1 cellular context compared by ENCODE assay signal in the genomic region with DNA sequence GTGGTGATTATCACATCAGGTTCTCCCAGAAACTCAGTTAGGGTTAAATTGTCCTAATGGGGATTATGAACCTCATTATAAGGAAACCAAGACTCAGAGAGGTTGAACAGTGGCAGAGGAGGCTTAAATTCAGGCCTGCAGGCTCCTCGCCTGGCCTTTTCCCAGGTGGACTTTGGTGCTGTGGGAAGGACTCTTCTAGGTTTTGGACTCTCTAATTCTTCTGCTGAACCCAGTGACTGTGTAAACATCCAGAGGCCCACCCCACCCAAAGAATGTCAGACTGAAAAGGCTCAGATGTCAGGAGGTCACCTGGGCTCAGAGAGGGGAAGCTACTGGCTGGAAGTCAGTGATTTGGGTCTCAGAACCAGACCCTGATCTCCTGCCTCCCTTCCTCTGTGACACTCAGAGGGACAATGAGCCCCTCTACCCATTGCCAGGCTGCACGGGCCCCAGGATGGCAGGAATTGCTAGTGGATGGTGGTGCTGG.
TF ChIP-seq lines count a peak whose summit lies in the region.

No MANE protein-coding gene starts in this region.

TF ChIP-seq in HepG2, 621 proteins besides CTCF, POLR2A, EP300 and RAD21 (continued from another document and continues in another):
- TF ChIP-seq ZMYM3 (CRISPR knock-in tag; IDR thresholded peaks at IDR 0.05) (no peak; the same call in none of the 2 replicates), GATAD2A (CRISPR knock-in tag; IDR thresholded peaks at IDR 0.05) (peak; percentile 84), AHR (CRISPR knock-in tag; IDR thresholded peaks at IDR 0.05) (no peak), ZBTB43 (CRISPR knock-in tag; conservative IDR thresholded peaks at IDR 0.05) (no peak; the same call in 1 of the 2 replicates), SRY (CRISPR knock-in tag; IDR thresholded peaks at IDR 0.05) (no peak; the same call in 1 of the 2 replicates), DRAP1 (CRISPR knock-in tag; IDR thresholded peaks at IDR 0.05) (peak; percentile 66), ZBTB38 (CRISPR knock-in tag; IDR thresholded peaks at IDR 0.05) (no peak), ZNF430 (CRISPR knock-in tag; IDR thresholded peaks at IDR 0.05) (no peak), PCBP2 (optimal IDR thresholded peaks at IDR 0.05; ENCODE audit: low read depth, low read length, poor library complexity, severe bottlenecking) (no peak), ZNF780A (CRISPR knock-in tag; IDR thresholded peaks at IDR 0.05) (no peak), ZNF432 (CRISPR knock-in tag; IDR thresholded peaks at IDR 0.05; ENCODE audit: borderline replicate concordance) (no peak), ARNT (IDR thresholded peaks at IDR 0.05) (no peak), ZNF335 (CRISPR knock-in tag; IDR thresholded peaks at IDR 0.05) (no peak), KAT8 (CRISPR knock-in tag; IDR thresholded peaks at IDR 0.05) (peak; percentile 61; the same call in 1 of the 2 replicates), PITX1 (CRISPR knock-in tag; IDR thresholded peaks at IDR 0.05) (peak; percentile 86), CREM (IDR thresholded peaks at IDR 0.05) (peak; percentile 66; the same call in 1 of the 2 replicates), CREM (CRISPR knock-in tag; IDR thresholded peaks at IDR 0.05) (no peak), ZFP1 (CRISPR knock-in tag; IDR thresholded peaks at IDR 0.05) (no peak), ARNTL (CRISPR knock-in tag; IDR thresholded peaks at IDR 0.05) (no peak), SP1 (IDR thresholded peaks at IDR 0.05) (no peak), SP1 (CRISPR knock-in tag; IDR thresholded peaks at IDR 0.05) (no peak), XRCC5 (optimal IDR thresholded peaks at IDR 0.05; ENCODE audit: low read length) (peak; percentile 31), IKZF5 (CRISPR knock-in tag; IDR thresholded peaks at IDR 0.05) (peak; percentile 52; the same call in 1 of the 2 replicates), CEBPB (IDR thresholded peaks at IDR 0.05; ENCODE audit: borderline replicate concordance, low read depth, low read length) (no peak), ETV5 (CRISPR knock-in tag; IDR thresholded peaks at IDR 0.05; ENCODE audit: borderline replicate concordance) (no peak; the same call in 1 of the 2 replicates), ZNF326 (CRISPR knock-in tag; IDR thresholded peaks at IDR 0.05; ENCODE audit: borderline replicate concordance) (no peak), FOXA1 (IDR thresholded peaks at IDR 0.05) (no peak), FOXA1 (CRISPR knock-in tag; IDR thresholded peaks at IDR 0.05) (peak; percentile 93), THAP9 (CRISPR knock-in tag; IDR thresholded peaks at IDR 0.05; ENCODE audit: borderline replicate concordance) (no peak), NFATC3 (CRISPR knock-in tag; IDR thresholded peaks at IDR 0.05) (no peak), MTA1 (CRISPR knock-in tag; IDR thresholded peaks at IDR 0.05; ENCODE audit: borderline replicate concordance) (no peak), TBL1XR1 (IDR thresholded peaks at IDR 0.05; ENCODE audit: borderline replicate concordance, low read length, partially characterized antibody) (no peak), ZNF672 (CRISPR knock-in tag; IDR thresholded peaks at IDR 0.05) (no peak), HNF1A (IDR thresholded peaks at IDR 0.05; ENCODE audit: low read depth) (no peak), HNF1A (CRISPR knock-in tag; IDR thresholded peaks at IDR 0.05; ENCODE audit: borderline replicate concordance) (no peak; the same call in 1 of the 2 replicates), SP2 (CRISPR knock-in tag; IDR thresholded peaks at IDR 0.05) (no peak), ZNF275 (CRISPR knock-in tag; IDR thresholded peaks at IDR 0.05; ENCODE audit: borderline replicate concordance) (no peak), ZSCAN30 (CRISPR knock-in tag; IDR thresholded peaks at IDR 0.05) (no peak), NFKBIZ (CRISPR knock-in tag; IDR thresholded peaks at IDR 0.05) (peak; percentile 31; the same call in 1 of the 2 replicates), ZNF775 (CRISPR knock-in tag; IDR thresholded peaks at IDR 0.05; ENCODE audit: borderline replicate concordance) (no peak), SMAD9 (CRISPR knock-in tag; IDR thresholded peaks at IDR 0.05) (no peak), TARDBP (CRISPR knock-in tag; IDR thresholded peaks at IDR 0.05) (no peak), TGIF2 (CRISPR knock-in tag; IDR thresholded peaks at IDR 0.05) (peak; percentile 49; the same call in 1 of the 2 replicates)
- TF ChIP-seq, protein P1, sequence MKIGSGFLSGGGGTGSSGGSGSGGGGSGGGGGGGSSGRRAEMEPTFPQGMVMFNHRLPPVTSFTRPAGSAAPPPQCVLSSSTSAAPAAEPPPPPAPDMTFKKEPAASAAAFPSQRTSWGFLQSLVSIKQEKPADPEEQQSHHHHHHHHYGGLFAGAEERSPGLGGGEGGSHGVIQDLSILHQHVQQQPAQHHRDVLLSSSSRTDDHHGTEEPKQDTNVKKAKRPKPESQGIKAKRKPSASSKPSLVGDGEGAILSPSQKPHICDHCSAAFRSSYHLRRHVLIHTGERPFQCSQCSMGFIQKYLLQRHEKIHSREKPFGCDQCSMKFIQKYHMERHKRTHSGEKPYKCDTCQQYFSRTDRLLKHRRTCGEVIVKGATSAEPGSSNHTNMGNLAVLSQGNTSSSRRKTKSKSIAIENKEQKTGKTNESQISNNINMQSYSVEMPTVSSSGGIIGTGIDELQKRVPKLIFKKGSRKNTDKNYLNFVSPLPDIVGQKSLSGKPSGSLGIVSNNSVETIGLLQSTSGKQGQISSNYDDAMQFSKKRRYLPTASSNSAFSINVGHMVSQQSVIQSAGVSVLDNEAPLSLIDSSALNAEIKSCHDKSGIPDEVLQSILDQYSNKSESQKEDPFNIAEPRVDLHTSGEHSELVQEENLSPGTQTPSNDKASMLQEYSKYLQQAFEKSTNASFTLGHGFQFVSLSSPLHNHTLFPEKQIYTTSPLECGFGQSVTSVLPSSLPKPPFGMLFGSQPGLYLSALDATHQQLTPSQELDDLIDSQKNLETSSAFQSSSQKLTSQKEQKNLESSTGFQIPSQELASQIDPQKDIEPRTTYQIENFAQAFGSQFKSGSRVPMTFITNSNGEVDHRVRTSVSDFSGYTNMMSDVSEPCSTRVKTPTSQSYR (CRISPR knock-in tag; IDR thresholded peaks at IDR 0.05; ENCODE audit: borderline replicate concordance): no peak
- TF ChIP-seq, protein P2, sequence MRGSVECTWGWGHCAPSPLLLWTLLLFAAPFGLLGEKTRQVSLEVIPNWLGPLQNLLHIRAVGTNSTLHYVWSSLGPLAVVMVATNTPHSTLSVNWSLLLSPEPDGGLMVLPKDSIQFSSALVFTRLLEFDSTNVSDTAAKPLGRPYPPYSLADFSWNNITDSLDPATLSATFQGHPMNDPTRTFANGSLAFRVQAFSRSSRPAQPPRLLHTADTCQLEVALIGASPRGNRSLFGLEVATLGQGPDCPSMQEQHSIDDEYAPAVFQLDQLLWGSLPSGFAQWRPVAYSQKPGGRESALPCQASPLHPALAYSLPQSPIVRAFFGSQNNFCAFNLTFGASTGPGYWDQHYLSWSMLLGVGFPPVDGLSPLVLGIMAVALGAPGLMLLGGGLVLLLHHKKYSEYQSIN (CRISPR knock-in tag; IDR thresholded peaks at IDR 0.05; ENCODE audit: borderline replicate concordance): no peak
